Comparison of ENCODE assay signal across 15 cellular contexts in genomic region chr11:11533057-11533456, GRCh38.
DNase-seq lines count a peak whose midpoint lies in the region; ATAC-seq and TF ChIP-seq lines count a peak whose summit lies in the region.
"Had no signal": no experiment of that assay in that cellular context is flagged by ENCODE, and none has a peak within 500 bp of the region (broad histone marks: within the 10 kb centered on the region; RNA-seq: fewer than 3 reads in every experiment).

No MANE protein-coding gene starts in this region.

- no peaks in the 10 kb centered on the region for H3K27me3 Mint-ChIP-seq in activated CD4-positive, alpha-beta T cell treated with anti-CD3 and anti-CD28 coated beads, Interleukin-2, amount 10 ng/mL, durations not matched to agents 7 days and 5 days
- H3K27me3 Mint-ChIP-seq in activated T-cell treated with anti-CD3 and anti-CD28 coated beads, Interleukin-2, amount 50 U/mL, for 4 hours (ENCODE audit: low read depth), result peaks cover 4% of the 10 kb centered on the region

- peak overlapping the region in 9 of 12 donors; percentile 27 to 86 (median 39) for H3K27ac ChIP-seq in heart left ventricle
- H3K27ac ChIP-seq in psoas muscle, result peak overlapping the region; percentile 31
- H3K27ac ChIP-seq: C4-2B had no signal

- CTCF ChIA-PET in activated CD4-positive, alpha-beta T cell treated with anti-CD3 and anti-CD28 coated beads, Interleukin-2, amount 10 ng/mL, durations not matched to agents 7 days and 5 days (lab: Charles Lee), result no interaction called here

- peaks cover 21 to 82% (median 67%) of the 10 kb centered on the region in 12 donors for H3K4me1 ChIP-seq in heart left ventricle
- peaks cover 37% of the 10 kb centered on the region for H3K4me1 ChIP-seq in psoas muscle

- DNase-seq in NCI-H69 (lab: John Stamatoyannopoulos, UW) (peak; percentile 54), cerebellar cortex (ENCODE audit: low spot score) (peak; percentile 55), heart left ventricle (no peak), psoas muscle (no peak)
- no peak for DNase-seq in activated CD4-positive, alpha-beta T cell treated with anti-CD3 and anti-CD28 coated beads, Interleukin-2, amount 10 ng/mL, durations not matched to agents 7 days and 5 days
- no peak for DNase-seq in stimulated activated CD8-positive, alpha-beta memory T cell treated with anti-CD3 and anti-CD28 coated beads, Interleukin-4, amount 100 ng/mL, for 48 hours
- DNase-seq in activated T-cell treated with anti-CD3 and anti-CD28 coated beads, Interleukin-2, amount 50 U/mL, for 4 hours, result no peak
- DNase-seq: CD8-positive, alpha-beta memory T cell; GDM1; Karpas-422; MV-4-11; NCI-H510A treated with DMSO at 0.1 percent for 48 hours; NCI-H774; OCI-M1 had no signal

- H3K27me3 ChIP-seq in heart left ventricle (no peaks in the 10 kb centered on the region), psoas muscle (ENCODE audit: insufficient read depth in 3 of 3, low read length in 2 of 3) (no peaks in the 10 kb centered on the region)

- ATAC-seq in heart left ventricle (peak in 1 of 4 donors; percentile 26), psoas muscle (peak; percentile 18 to 50 (median 30))
- no peak for ATAC-seq in activated T-cell treated with anti-CD3 and anti-CD28 coated beads, Interleukin-2, amount 50 U/mL, for 4 hours

- H3K36me3 ChIP-seq in heart left ventricle (no peaks in the 10 kb centered on the region), psoas muscle (ENCODE audit: insufficient read depth in 1 of 2, low read depth in 1 of 2) (no peaks in the 10 kb centered on the region)

- no peaks in the 10 kb centered on the region for H3K9me3 ChIP-seq in heart left ventricle
- no peaks in the 10 kb centered on the region for H3K9me3 ChIP-seq in psoas muscle

- no peaks in the 10 kb centered on the region for H3K4me1 Mint-ChIP-seq in activated CD4-positive, alpha-beta T cell treated with anti-CD3 and anti-CD28 coated beads, Interleukin-2, amount 10 ng/mL, durations not matched to agents 7 days and 5 days
- H3K4me1 Mint-ChIP-seq in activated T-cell treated with anti-CD3 and anti-CD28 coated beads, Interleukin-2, amount 50 U/mL, for 4 hours (ENCODE audit: low read depth), result no peaks in the 10 kb centered on the region
- H3K4me1 Mint-ChIP-seq: CD8-positive, alpha-beta memory T cell had no signal

- H3K36me3 Mint-ChIP-seq in activated CD4-positive, alpha-beta T cell treated with anti-CD3 and anti-CD28 coated beads, Interleukin-2, amount 10 ng/mL, durations not matched to agents 7 days and 5 days (ENCODE audit: low read depth), result no peaks in the 10 kb centered on the region
- no peaks in the 10 kb centered on the region for H3K36me3 Mint-ChIP-seq in activated T-cell treated with anti-CD3 and anti-CD28 coated beads, Interleukin-2, amount 50 U/mL, for 4 hours (ENCODE audit: insufficient read depth)
- H3K36me3 Mint-ChIP-seq: CD8-positive, alpha-beta memory T cell had no signal

- H3K4me3 Mint-ChIP-seq in activated CD4-positive, alpha-beta T cell treated with anti-CD3 and anti-CD28 coated beads, Interleukin-2, amount 10 ng/mL, durations not matched to agents 7 days and 5 days, result no peak overlapping the region
- H3K4me3 Mint-ChIP-seq in activated T-cell treated with anti-CD3 and anti-CD28 coated beads, Interleukin-2, amount 50 U/mL, for 4 hours, result no peak overlapping the region
- H3K4me3 Mint-ChIP-seq: CD8-positive, alpha-beta memory T cell had no signal

- H3K4me3 ChIP-seq in heart left ventricle (no peak overlapping the region), psoas muscle (no peak overlapping the region)

- no peaks in the 10 kb centered on the region for H3K9me3 Mint-ChIP-seq in activated CD4-positive, alpha-beta T cell treated with anti-CD3 and anti-CD28 coated beads, Interleukin-2, amount 10 ng/mL, durations not matched to agents 7 days and 5 days
- peaks cover 4% of the 10 kb centered on the region for H3K9me3 Mint-ChIP-seq in activated T-cell treated with anti-CD3 and anti-CD28 coated beads, Interleukin-2, amount 50 U/mL, for 4 hours
- H3K9me3 Mint-ChIP-seq: CD8-positive, alpha-beta memory T cell had no signal

- intact Hi-C loops in heart left ventricle (cut with DNase I) (loop anchor here in 9 of 10 donors (5.0 to 10.0 kb wide), 6 partner anchors 71 to 128 kb away; partner anchors contain the start of gene GALNT18 (in 1 of the 9)), psoas muscle (cut with DNase I) (loop anchor here (5.0 to 10.0 kb wide), 2 partner anchors 82 to 89 kb away; partner anchors contain the start of gene GALNT18 (in 1 of the 2))

- TF ChIP-seq POLR2A in heart left ventricle (IDR thresholded peaks at IDR 0.05), result no peak

- 82 to 90% (median 85%) methylated on average over 2 of the region's 2 CpGs for WGBS in heart left ventricle, 4 donors
- WGBS in psoas muscle, 3 donors, result 60 to 76% (median 76%) methylated on average over 2 of the region's 2 CpGs

- POLR2A ChIA-PET in activated CD4-positive, alpha-beta T cell treated with anti-CD3 and anti-CD28 coated beads, Interleukin-2, amount 10 ng/mL, durations not matched to agents 7 days and 5 days (lab: Charles Lee), result no interaction called here

- no peak for TF ChIP-seq CTCF in heart left ventricle (IDR thresholded peaks at IDR 0.05)
- TF ChIP-seq CTCF in psoas muscle (IDR thresholded peaks at IDR 0.05), result no peak

- H3K27ac Mint-ChIP-seq in activated CD4-positive, alpha-beta T cell treated with anti-CD3 and anti-CD28 coated beads, Interleukin-2, amount 10 ng/mL, durations not matched to agents 7 days and 5 days, result no peak overlapping the region
- H3K27ac Mint-ChIP-seq: CD8-positive, alpha-beta memory T cell had no signal

Comparison
In these comparisons a context has a peak if more than half of its experiments do, and no peak if none do; other contexts are left out.
1. DNase-seq: peak in NCI-H69 (single experiment) and cerebellar cortex (single experiment); none in heart left ventricle (0 of 5), psoas muscle (0 of 2), activated CD4-positive, alpha-beta T cell treated with anti-CD3 and anti-CD28 coated beads, Interleukin-2, amount 10 ng/mL, durations not matched to agents 7 days and 5 days (single experiment), stimulated activated CD8-positive, alpha-beta memory T cell treated with anti-CD3 and anti-CD28 coated beads, Interleukin-4, amount 100 ng/mL, for 48 hours (single experiment) and activated T-cell treated with anti-CD3 and anti-CD28 coated beads, Interleukin-2, amount 50 U/mL, for 4 hours (single experiment).
2. ATAC-seq: peak in psoas muscle (4 of 4); none in activated T-cell treated with anti-CD3 and anti-CD28 coated beads, Interleukin-2, amount 50 U/mL, for 4 hours (0 of 2).